Comparison of ENCODE assay signal across 8 cellular contexts in genomic region chr6:73652637-73653570, GRCh38. TPM values are rescaled to one million over a fixed set of nuclear protein-coding genes. Genes with fewer than 3 reads are reported as not detected.
DNase-seq lines count a peak whose midpoint lies in the region; ATAC-seq, FAIRE-seq and TF ChIP-seq lines count a peak whose summit lies in the region.

No MANE protein-coding gene starts in this region.

- H3K36me3 ChIP-seq in HAP-1 (replicated peaks) (no peaks in the 10 kb centered on the region), Loucy (ENCODE audit: insufficient read depth, low read length) (no peaks in the 10 kb centered on the region), SJSA1 (no peaks in the 10 kb centered on the region)

- H3K4me3 Mint-ChIP-seq in glutamatergic neuron (ENCODE audit: unreplicated experiment) (peak overlapping the region; percentile 84), osteocyte (ENCODE audit: unreplicated experiment) (peak overlapping the region; percentile 94), type B pancreatic cell (peak overlapping the region; percentile 97)

- peaks cover 4% of the 10 kb centered on the region for H3K4me1 Mint-ChIP-seq in glutamatergic neuron (ENCODE audit: low read depth, unreplicated experiment)
- H3K4me1 Mint-ChIP-seq in osteocyte (ENCODE audit: unreplicated experiment): peaks cover 31% of the 10 kb centered on the region
- peaks cover 4% of the 10 kb centered on the region for H3K4me1 Mint-ChIP-seq in type B pancreatic cell (ENCODE audit: unreplicated experiment)

- no peaks in the 10 kb centered on the region for H3K9me3 Mint-ChIP-seq in activated naive CD4-positive, alpha-beta T cell treated with anti-CD3 and anti-CD28 coated beads, Interleukin-2, amount 50 U/mL, for 72 hours
- peaks cover 4% of the 10 kb centered on the region for H3K9me3 Mint-ChIP-seq in glutamatergic neuron (ENCODE audit: unreplicated experiment)
- no peaks in the 10 kb centered on the region for H3K9me3 Mint-ChIP-seq in osteocyte (ENCODE audit: unreplicated experiment)
- no peaks in the 10 kb centered on the region for H3K9me3 Mint-ChIP-seq in type B pancreatic cell

- peak overlapping the region; percentile 90 to 92 for H3K27ac Mint-ChIP-seq in activated naive CD4-positive, alpha-beta T cell treated with anti-CD3 and anti-CD28 coated beads, Interleukin-2, amount 50 U/mL, for 72 hours
- peak overlapping the region; percentile 67 for H3K27ac Mint-ChIP-seq in glutamatergic neuron (ENCODE audit: unreplicated experiment)
- peak overlapping the region; percentile 85 for H3K27ac Mint-ChIP-seq in osteocyte (ENCODE audit: unreplicated experiment)
- H3K27ac Mint-ChIP-seq in type B pancreatic cell: peak overlapping the region; percentile 89

- TF ChIP-seq CTCF in Loucy (conservative IDR thresholded peaks at IDR 0.05; ENCODE audit: low read length) (peak; percentile 47), glutamatergic neuron (IDR thresholded peaks at IDR 0.05; ENCODE audit: partially characterized antibody, unreplicated experiment) (peak; percentile 38), osteocyte (IDR thresholded peaks at IDR 0.05) (peak; percentile 51), type B pancreatic cell (conservative IDR thresholded peaks at IDR 0.05) (peak; percentile 57)

- peak overlapping the region; percentile 98 for H2AFZ ChIP-seq in Loucy (ENCODE audit: low read length)

- peaks cover 19% of the 10 kb centered on the region; the same call in 1 of the 2 replicates for H3K79me2 ChIP-seq in Loucy (ENCODE audit: insufficient read depth, low read length)

- peak overlapping the region; percentile 90 for H3K4me2 ChIP-seq in Loucy (ENCODE audit: low read depth, low read length, poor library complexity, severe bottlenecking)

- H3K27ac ChIP-seq in SJSA1: no peak overlapping the region

- no peaks in the 10 kb centered on the region for H3K9me2 ChIP-seq in Loucy (replicated peaks; ENCODE audit: low read depth, low read length)

- ATAC-seq in activated naive CD4-positive, alpha-beta T cell treated with anti-CD3 and anti-CD28 coated beads, Interleukin-2, amount 50 U/mL, for 72 hours: peak; percentile 61 to 66

- H3K4me3 ChIP-seq in HAP-1 (peak overlapping the region; percentile 87), Loucy (ENCODE audit: low read length, poor library complexity, severe bottlenecking) (peak overlapping the region; percentile 91), SJSA1 (peak overlapping the region; percentile 84)

- in situ Hi-C loops in HAP-1 (cut with MboI; ENCODE audit: low sequenced_read_pairs): no loop called here

- FAIRE-seq in G401.6 (lab: Jason Lieb, UNC): peak; percentile 90

- H3K9me3 ChIP-seq in HAP-1 (no peaks in the 10 kb centered on the region), Loucy (ENCODE audit: insufficient read depth, low read depth, low read length) (no peaks in the 10 kb centered on the region), SJSA1 (replicated peaks) (no peaks in the 10 kb centered on the region)

- peak overlapping the region; percentile 85 for H3K9ac ChIP-seq in Loucy (ENCODE audit: low read depth, low read length, poor library complexity, severe bottlenecking)

- H3K4me1 ChIP-seq in HAP-1 (peaks cover 24% of the 10 kb centered on the region), Loucy (ENCODE audit: insufficient read depth, low read length, poor library complexity, severe bottlenecking) (peaks cover 13% of the 10 kb centered on the region), SJSA1 (replicated peaks) (peaks cover 25% of the 10 kb centered on the region)

- H3K27me3 Mint-ChIP-seq in glutamatergic neuron (ENCODE audit: unreplicated experiment) (peaks cover 7% of the 10 kb centered on the region), osteocyte (ENCODE audit: unreplicated experiment) (no peaks in the 10 kb centered on the region), type B pancreatic cell (no peaks in the 10 kb centered on the region)

- H3F3A ChIP-seq in Loucy (ENCODE audit: low read depth): peaks cover 5% of the 10 kb centered on the region; the same call in 1 of the 2 replicates

- DNase-seq in HAP-1 (ENCODE audit: low spot score in 2 of 2) (peak; percentile 80 to 84), SJSA1 (ENCODE audit: low read depth in 1 of 2, low spot score in 2 of 2) (peak; percentile 60 to 62), glutamatergic neuron (peak; percentile 62), osteocyte (ENCODE audit: extremely low spot score, unreplicated experiment) (peak; percentile 81), type B pancreatic cell (ENCODE audit: extremely low spot score, unreplicated experiment) (no peak)
- peak; percentile 67 to 71 for DNase-seq in activated naive CD4-positive, alpha-beta T cell treated with anti-CD3 and anti-CD28 coated beads, Interleukin-2, amount 50 U/mL, for 72 hours (ENCODE audit: low spot score in 2 of 2)

- H4K20me1 ChIP-seq in Loucy (ENCODE audit: insufficient read depth, low read length, poor library complexity, severe bottlenecking): no peaks in the 10 kb centered on the region

- H3K27me3 ChIP-seq in HAP-1 (ENCODE audit: low read depth) (no peaks in the 10 kb centered on the region), Loucy (ENCODE audit: insufficient read depth, low read length, poor library complexity, severe bottlenecking) (no peaks in the 10 kb centered on the region), SJSA1 (replicated peaks) (no peaks in the 10 kb centered on the region)

- peaks cover 5 to 9% of the 10 kb centered on the region in 2 donors for H3K36me3 Mint-ChIP-seq in activated naive CD4-positive, alpha-beta T cell treated with anti-CD3 and anti-CD28 coated beads, Interleukin-2, amount 50 U/mL, for 72 hours
- H3K36me3 Mint-ChIP-seq in glutamatergic neuron (ENCODE audit: unreplicated experiment) (no peaks in the 10 kb centered on the region), osteocyte (ENCODE audit: unreplicated experiment) (peaks cover 4% of the 10 kb centered on the region), type B pancreatic cell (peaks cover 4% of the 10 kb centered on the region)

RNA-seq across cellular contexts. Expression of gene SLC17A5, which starts 0.9 kb away (rescaled TPM):
- 4.5 and 12.5 TPM in 2 replicates for total RNA-seq in SJSA1 (2014; rRNA removed; shearing (Covaris generic))
- 1 to 10 TPM; 5.3 to 7.2 TPM for total RNA-seq in activated naive CD4-positive, alpha-beta T cell treated with anti-CD3 and anti-CD28 coated beads, Interleukin-2, amount 50 U/mL, for 72 hours
- 14.3 TPM for total RNA-seq in glutamatergic neuron (ENCODE audit: unreplicated experiment)
- total RNA-seq in osteocyte: 20.2 and 20.4 TPM in 2 replicates
- 9.7 and 17.8 TPM in 2 replicates for total RNA-seq in type B pancreatic cell (ENCODE audit: low replicate concordance)

RNA-seq across cellular contexts. Expression of gene CD109, which starts 43.1 kb away (rescaled TPM):
- total RNA-seq in SJSA1 (2014; rRNA removed; shearing (Covaris generic)): 31.2 and 47.3 TPM in 2 replicates
- total RNA-seq in activated naive CD4-positive, alpha-beta T cell treated with anti-CD3 and anti-CD28 coated beads, Interleukin-2, amount 50 U/mL, for 72 hours: 10 to 100 TPM; 15.4 to 30.3 TPM
- total RNA-seq in glutamatergic neuron (ENCODE audit: unreplicated experiment): 0.49 TPM
- 14.3 and 18.0 TPM in 2 replicates for total RNA-seq in osteocyte
- 1.3 and 1.5 TPM in 2 replicates for total RNA-seq in type B pancreatic cell (ENCODE audit: low replicate concordance)
